In genomic region chr7:108129018-108129965, GRCh38 we compare ENCODE assay signal across 19 cellular contexts. TPM values are rescaled to one million over a fixed set of nuclear protein-coding genes. Genes with fewer than 3 reads are reported as not detected.
"Had no signal": no experiment of that assay in that cellular context is flagged by ENCODE, and none has a peak within 500 bp of the region (broad histone marks: within the 10 kb centered on the region; RNA-seq: fewer than 3 reads in every experiment).

No MANE protein-coding gene starts in this region.

- H3K4me3 ChIP-seq: gastroesophageal sphincter, heart left ventricle, tibial nerve had no signal

- H3K9me3 Mint-ChIP-seq: activated CD4-positive, alpha-beta memory T cell treated with anti-CD3 and anti-CD28 coated beads, Interleukin-2, amount 10 ng/mL, durations not matched to agents 7 days and 5 days; activated naive CD4-positive, alpha-beta T cell treated with anti-CD3 and anti-CD28 coated beads, Interleukin-2, amount 10 ng/mL, durations not matched to agents 7 days and 5 days; activated T-cell treated with anti-CD3 and anti-CD28 coated beads, Interleukin-2, amount 50 U/mL, for 4 hours; natural killer cell had no signal

- DNase-seq: activated CD4-positive, alpha-beta memory T cell treated with anti-CD3 and anti-CD28 coated beads, Interleukin-2, amount 10 ng/mL, durations not matched to agents 7 days and 5 days; activated CD4-positive, alpha-beta T cell treated with anti-CD3 and anti-CD28 coated beads for 48 hours; activated CD4-positive, CD25-positive, alpha-beta regulatory T cell; activated effector memory CD4-positive, alpha-beta T cell treated with Interleukin-2 at 50 U/mL for 16 hours; activated naive CD4-positive, alpha-beta T cell treated with anti-CD3 and anti-CD28 coated beads, Interleukin-2, amount 10 ng/mL, durations not matched to agents 7 days and 5 days; activated T-cell treated with anti-CD3 and anti-CD28 coated beads, Interleukin-2, amount 50 U/mL, for 4 hours; cerebellar nuclear complex; heart left ventricle; left ventricle myocardium superior; mesenchymal stem cell; natural killer cell; stimulated activated naive CD8-positive, alpha-beta T cell treated with anti-CD3 and anti-CD28 coated beads, Interleukin-15, Interleukin-2, amounts not matched to agents 100 U/mL and 50 U/mL, for 24 hours; substantia nigra; T-helper 1 cell; T-helper 9 cell had no signal

- H3K27ac ChIP-seq: epithelial cell of prostate, gastroesophageal sphincter, heart left ventricle, tibial nerve had no signal

- H3K4me1 ChIP-seq: gastroesophageal sphincter, heart left ventricle, tibial nerve had no signal

- H3K9me3 ChIP-seq: gastroesophageal sphincter, heart left ventricle, tibial nerve had no signal

- H3K27ac Mint-ChIP-seq: activated CD4-positive, alpha-beta memory T cell treated with anti-CD3 and anti-CD28 coated beads, Interleukin-2, amount 10 ng/mL, durations not matched to agents 7 days and 5 days; activated naive CD4-positive, alpha-beta T cell treated with anti-CD3 and anti-CD28 coated beads, Interleukin-2, amount 10 ng/mL, durations not matched to agents 7 days and 5 days; natural killer cell; progenitor cell of endocrine pancreas had no signal

- H3K36me3 Mint-ChIP-seq: activated naive CD4-positive, alpha-beta T cell treated with anti-CD3 and anti-CD28 coated beads, Interleukin-2, amount 10 ng/mL, durations not matched to agents 7 days and 5 days; natural killer cell had no signal

- H3K4me3 Mint-ChIP-seq: activated CD4-positive, alpha-beta memory T cell treated with anti-CD3 and anti-CD28 coated beads, Interleukin-2, amount 10 ng/mL, durations not matched to agents 7 days and 5 days; activated naive CD4-positive, alpha-beta T cell treated with anti-CD3 and anti-CD28 coated beads, Interleukin-2, amount 10 ng/mL, durations not matched to agents 7 days and 5 days; activated T-cell treated with anti-CD3 and anti-CD28 coated beads, Interleukin-2, amount 50 U/mL, for 4 hours; natural killer cell had no signal

- H3K27me3 Mint-ChIP-seq: progenitor cell of endocrine pancreas had no signal

- H3K4me1 Mint-ChIP-seq: activated CD4-positive, alpha-beta memory T cell treated with anti-CD3 and anti-CD28 coated beads, Interleukin-2, amount 10 ng/mL, durations not matched to agents 7 days and 5 days; activated naive CD4-positive, alpha-beta T cell treated with anti-CD3 and anti-CD28 coated beads, Interleukin-2, amount 10 ng/mL, durations not matched to agents 7 days and 5 days; natural killer cell had no signal

- H3K36me3 ChIP-seq: gastroesophageal sphincter, heart left ventricle, tibial nerve had no signal

- H3K27me3 ChIP-seq: gastroesophageal sphincter, heart left ventricle, tibial nerve had no signal

- ATAC-seq: activated T-cell treated with anti-CD3 and anti-CD28 coated beads, Interleukin-2, amount 50 U/mL, for 4 hours; gastroesophageal sphincter; heart left ventricle; left ventricle myocardium superior; natural killer cell; stimulated activated naive CD8-positive, alpha-beta T cell treated with anti-CD3 and anti-CD28 coated beads, Interleukin-15, Interleukin-2, amounts not matched to agents 100 U/mL and 50 U/mL, for 24 hours had no signal

RNA-seq across cellular contexts. Expression of gene LAMB4, which starts 0.9 kb away (rescaled TPM):
- total RNA-seq: activated CD4-positive, alpha-beta memory T cell treated with anti-CD3 and anti-CD28 coated beads, Interleukin-2, amount 10 ng/mL, durations not matched to agents 7 days and 5 days; activated T-cell treated with anti-CD3 and anti-CD28 coated beads, Interleukin-2, amount 50 U/mL, for 4 hours; natural killer cell had no signal
